Comparison of ENCODE assay signal across 12 cellular contexts in the genomic region with DNA sequence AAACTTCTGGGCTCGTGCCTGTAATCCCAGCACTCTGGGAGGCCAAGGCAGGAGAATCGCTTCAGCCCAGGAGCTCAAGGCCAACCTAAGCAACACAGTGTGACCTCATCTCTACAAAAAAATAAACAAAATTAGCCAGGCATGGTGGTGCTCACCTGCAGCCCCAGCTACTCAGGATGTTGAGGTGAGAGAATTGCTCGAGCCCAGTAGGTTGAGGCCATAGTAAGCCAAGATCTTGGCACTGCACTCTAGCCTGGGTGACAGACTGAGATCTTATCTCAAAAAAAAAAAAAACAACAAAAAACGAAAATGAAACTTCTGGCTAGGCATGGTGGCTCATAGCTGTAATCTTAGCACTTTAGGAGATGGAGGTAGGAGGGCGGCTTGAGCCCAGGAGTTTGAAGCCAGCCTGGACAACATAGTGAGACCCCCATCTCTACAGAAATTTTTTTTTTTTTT. TPM values are rescaled to one million over a fixed set of nuclear protein-coding genes. Genes with fewer than 3 reads are reported as not detected.
DNase-seq lines count a peak whose midpoint lies in the region; ATAC-seq and TF ChIP-seq lines count a peak whose summit lies in the region.
"Had no signal": no experiment of that assay in that cellular context is flagged by ENCODE, and none has a peak within 500 bp of the region (broad histone marks: within the 10 kb centered on the region; RNA-seq: fewer than 3 reads in every experiment).

No MANE protein-coding gene starts in this region.

- no peak overlapping the region for H3K27ac ChIP-seq in gastroesophageal sphincter
- no peak overlapping the region for H3K27ac ChIP-seq in breast epithelium
- H3K27ac ChIP-seq: epithelial cell of prostate had no signal

- H3K9me3 ChIP-seq in mucosa of descending colon (no peaks in the 10 kb centered on the region), gastroesophageal sphincter (no peaks in the 10 kb centered on the region), breast epithelium (no peaks in the 10 kb centered on the region)

- no peaks in the 10 kb centered on the region for H3K27me3 ChIP-seq in gastroesophageal sphincter
- H3K27me3 ChIP-seq in breast epithelium = no peaks in the 10 kb centered on the region

- H3K36me3 ChIP-seq in mucosa of descending colon (ENCODE audit: low read depth) = no peaks in the 10 kb centered on the region
- H3K36me3 ChIP-seq in gastroesophageal sphincter = no peaks in the 10 kb centered on the region
- no peaks in the 10 kb centered on the region for H3K36me3 ChIP-seq in breast epithelium

- H3K27ac Mint-ChIP-seq in activated T-cell treated with anti-CD3 and anti-CD28 coated beads, Interleukin-2, amount 50 U/mL, for 24 hours = peak overlapping the region; percentile 66
- H3K27ac Mint-ChIP-seq: WTC11 had no signal

- TF ChIP-seq EP300 in gastroesophageal sphincter (IDR thresholded peaks at IDR 0.05) = no peak

- peaks cover 30% of the 10 kb centered on the region for H3K36me3 Mint-ChIP-seq in activated T-cell treated with anti-CD3 and anti-CD28 coated beads, Interleukin-2, amount 50 U/mL, for 24 hours (ENCODE audit: low read depth)

- 63 to 81% methylated on average over 2 to 4 of the region's 5 CpGs for WGBS in gastroesophageal sphincter (ENCODE audit: low coverage in 1 of 2), 2 donors

- TF ChIP-seq POLR2A in gastroesophageal sphincter (IDR thresholded peaks at IDR 0.05) (no peak), breast epithelium (IDR thresholded peaks at IDR 0.05) (no peak)

- H3K9me3 Mint-ChIP-seq in activated T-cell treated with anti-CD3 and anti-CD28 coated beads, Interleukin-2, amount 50 U/mL, for 24 hours = no peaks in the 10 kb centered on the region
- H3K9me3 Mint-ChIP-seq: WTC11 had no signal

- peaks cover 50% of the 10 kb centered on the region for H3K4me1 Mint-ChIP-seq in activated T-cell treated with anti-CD3 and anti-CD28 coated beads, Interleukin-2, amount 50 U/mL, for 24 hours (ENCODE audit: low read depth)

- H3K27me3 Mint-ChIP-seq in activated T-cell treated with anti-CD3 and anti-CD28 coated beads, Interleukin-2, amount 50 U/mL, for 24 hours = no peaks in the 10 kb centered on the region

- TF ChIP-seq CTCF in mucosa of descending colon (IDR thresholded peaks at IDR 0.05) (no peak), gastroesophageal sphincter (IDR thresholded peaks at IDR 0.05) (no peak), breast epithelium (IDR thresholded peaks at IDR 0.05) (no peak)

- peak; percentile 42 for DNase-seq in activated T-cell treated with anti-CD3 and anti-CD28 coated beads, Interleukin-2, amount 50 U/mL, for 24 hours
- DNase-seq in mucosa of descending colon = peak in 1 of 3 donors; percentile 6
- no peak for DNase-seq in kidney glomerular epithelial cell (lab: John Stamatoyannopoulos, UW)
- DNase-seq in C1 segment of cervical spinal cord (lab: John Stamatoyannopoulos, UW) = no peak
- DNase-seq in breast epithelium (ENCODE audit: low spot score in 2 of 2) = no peak
- DNase-seq: NCI-H146 had no signal

- H3K4me3 Mint-ChIP-seq in activated T-cell treated with anti-CD3 and anti-CD28 coated beads, Interleukin-2, amount 50 U/mL, for 24 hours = no peak overlapping the region
- H3K4me3 Mint-ChIP-seq: WTC11 had no signal

- H3K4me1 ChIP-seq in mucosa of descending colon (ENCODE audit: low read depth) (no peaks in the 10 kb centered on the region), gastroesophageal sphincter (peaks cover 0 to under 1% (median 0%) of the 10 kb centered on the region in 3 donors), breast epithelium (no peaks in the 10 kb centered on the region)

- peak; percentile 68 for ATAC-seq in GM18867 (IDR thresholded peaks at IDR 0.05; ENCODE audit: unreplicated experiment)
- peak; percentile 60 for ATAC-seq in HG03575 (IDR thresholded peaks at IDR 0.05; ENCODE audit: extremely low read depth, insufficient number of reproducible peaks, low FRiP score, unreplicated experiment)
- peak; percentile 73 for ATAC-seq in mucosa of descending colon
- no peak for ATAC-seq in gastroesophageal sphincter
- ATAC-seq: HCT116, WTC11 had no signal

- no peak overlapping the region for H3K4me3 ChIP-seq in mucosa of descending colon
- H3K4me3 ChIP-seq in gastroesophageal sphincter = no peak overlapping the region
- H3K4me3 ChIP-seq in breast epithelium = no peak overlapping the region

- intact Hi-C loops in mucosa of descending colon (cut with DNase I, micrococcal nuclease) = no loop called here
- intact Hi-C loops in breast epithelium (cut with DNase I; ENCODE audit: low total_unique reads) = no loop called here

RNA-seq across cellular contexts. Expression of a gene that starts 53.7 kb away (rescaled TPM):
- 10 to 100 TPM; 44.3 to 57.9 (median 51.8) TPM for total RNA-seq in mucosa of descending colon
- total RNA-seq in gastroesophageal sphincter = 10 to 100 TPM; 20.3 to 46.4 (median 37.3) TPM
- 10 to 100 TPM; 30.5 to 46.2 (median 31.7) TPM for total RNA-seq in breast epithelium
